ENCODE assay signal across 6 cellular contexts in the genomic region with DNA sequence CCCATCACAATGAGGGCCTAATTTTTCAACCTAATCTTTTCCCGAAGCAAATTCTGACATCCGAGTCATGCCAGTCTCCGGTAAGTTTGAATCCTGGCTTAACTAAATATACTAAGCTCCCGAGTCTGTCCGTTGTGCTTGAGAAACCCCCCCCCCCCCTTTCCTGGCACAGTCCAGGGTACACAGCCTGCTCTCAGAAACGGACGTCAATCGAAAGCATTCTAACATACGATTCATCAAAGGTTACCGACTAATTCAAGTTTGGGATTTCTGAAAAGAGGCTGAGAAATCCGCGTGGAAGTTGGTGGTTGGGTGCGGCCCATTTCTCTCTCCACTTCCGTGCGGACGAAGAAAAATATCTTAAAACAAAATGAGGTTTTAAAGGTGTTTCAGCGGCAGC. TPM values are rescaled to one million over a fixed set of nuclear protein-coding genes. Genes with fewer than 3 reads are reported as not detected.
DNase-seq lines count a peak whose midpoint lies in the region; ATAC-seq and TF ChIP-seq lines count a peak whose summit lies in the region.

No MANE protein-coding gene starts in this region.

- peaks cover 25% of the 10 kb centered on the region for H3K4me1 Mint-ChIP-seq in activated naive CD8-positive, alpha-beta T cell treated with anti-CD3 and anti-CD28 coated beads, Interleukin-2, amount 10 ng/mL, durations not matched to agents 7 days and 5 days

- H3K4me3 ChIP-seq in GM12875 (ENCODE audit: low read depth, low read length) (peak overlapping the region; percentile 76), mucosa of rectum (ENCODE audit: low read length in 2 of 2) (peak overlapping the region; percentile 91 to 95)

- H3K9me3 Mint-ChIP-seq in activated naive CD8-positive, alpha-beta T cell treated with anti-CD3 and anti-CD28 coated beads, Interleukin-2, amount 10 ng/mL, durations not matched to agents 7 days and 5 days = no peaks in the 10 kb centered on the region

- H3K27me3 Mint-ChIP-seq in activated naive CD8-positive, alpha-beta T cell treated with anti-CD3 and anti-CD28 coated beads, Interleukin-2, amount 10 ng/mL, durations not matched to agents 7 days and 5 days = peaks cover 3% of the 10 kb centered on the region

- H3K9ac ChIP-seq in mucosa of rectum (ENCODE audit: low read depth in 1 of 2, low read length in 2 of 2) = peak overlapping the region; percentile 69 to 80

- H3K4me3 Mint-ChIP-seq in activated naive CD8-positive, alpha-beta T cell treated with anti-CD3 and anti-CD28 coated beads, Interleukin-2, amount 10 ng/mL, durations not matched to agents 7 days and 5 days = peak overlapping the region; percentile 88

- DNase-seq in activated naive CD8-positive, alpha-beta T cell treated with anti-CD3 and anti-CD28 coated beads, Interleukin-2, amount 10 ng/mL, durations not matched to agents 7 days and 5 days = no peak
- no peak for DNase-seq in globus pallidus (ENCODE audit: low spot score)
- DNase-seq in UCSD-AML1 (lab: John Stamatoyannopoulos, UW; ENCODE audit: unreplicated experiment) = no peak
- DNase-seq in mesenteric fat pad (ENCODE audit: low spot score) = no peak

- H3K27ac Mint-ChIP-seq in activated naive CD8-positive, alpha-beta T cell treated with anti-CD3 and anti-CD28 coated beads, Interleukin-2, amount 10 ng/mL, durations not matched to agents 7 days and 5 days = peak overlapping the region; percentile 84

- no peak for TF ChIP-seq CTCF in GM12875 (IDR thresholded peaks at IDR 0.05; ENCODE audit: borderline replicate concordance, insufficient read depth, low read depth, low read length)

- H3K27ac ChIP-seq in mucosa of rectum (ENCODE audit: low read depth in 2 of 2, low read length in 2 of 2) = peak overlapping the region in 1 of 2 donors; percentile 26

- ATAC-seq in activated naive CD8-positive, alpha-beta T cell treated with anti-CD3 and anti-CD28 coated beads, Interleukin-2, amount 10 ng/mL, durations not matched to agents 7 days and 5 days (ENCODE audit: low read depth) = no peak

- peaks cover 17% of the 10 kb centered on the region for H3K36me3 Mint-ChIP-seq in activated naive CD8-positive, alpha-beta T cell treated with anti-CD3 and anti-CD28 coated beads, Interleukin-2, amount 10 ng/mL, durations not matched to agents 7 days and 5 days

- H3K4me1 ChIP-seq in mucosa of rectum (ENCODE audit: control insufficient read depth in 2 of 2, insufficient read depth in 2 of 2, low read length in 2 of 2) = peaks cover 5 to 12% of the 10 kb centered on the region in 2 donors

- H3K27me3 ChIP-seq in mucosa of rectum (ENCODE audit: control insufficient read depth in 2 of 2, insufficient read depth in 2 of 2, low read length in 2 of 2) = no peaks in the 10 kb centered on the region

- POLR2A ChIA-PET in activated naive CD8-positive, alpha-beta T cell treated with anti-CD3 and anti-CD28 coated beads, Interleukin-2, amount 10 ng/mL, durations not matched to agents 7 days and 5 days (lab: Charles Lee) = interaction anchor here (1.1 to 1.8 kb wide), 2 partner anchors 50 to 158 kb away, joined by 5 to 17 read pairs; a partner anchor contains a TSS

- H3K9me3 ChIP-seq in mucosa of rectum (ENCODE audit: control insufficient read depth in 2 of 2, low read length in 2 of 2) = no peaks in the 10 kb centered on the region

- no peaks in the 10 kb centered on the region for H3K36me3 ChIP-seq in mucosa of rectum (ENCODE audit: control insufficient read depth in 2 of 2, insufficient read depth in 2 of 2, low read length in 2 of 2)

RNA-seq across cellular contexts. Expression of a gene that starts 0.6 kb away (rescaled TPM):
- total RNA-seq in activated naive CD8-positive, alpha-beta T cell treated with anti-CD3 and anti-CD28 coated beads, Interleukin-2, amount 10 ng/mL, durations not matched to agents 7 days and 5 days = 10 to 100 TPM; 47.5 to 50.8 TPM
- 39.1 TPM for total RNA-seq in mesenteric fat pad

RNA-seq across cellular contexts. Expression of a gene that starts 17.2 kb away (rescaled TPM):
- total RNA-seq in activated naive CD8-positive, alpha-beta T cell treated with anti-CD3 and anti-CD28 coated beads, Interleukin-2, amount 10 ng/mL, durations not matched to agents 7 days and 5 days = under 1 TPM; 0.20 to 0.22 TPM
- total RNA-seq in mesenteric fat pad = 0.16 TPM

RNA-seq across cellular contexts. Expression of a gene that starts 33.2 kb away (rescaled TPM):
- total RNA-seq in activated naive CD8-positive, alpha-beta T cell treated with anti-CD3 and anti-CD28 coated beads, Interleukin-2, amount 10 ng/mL, durations not matched to agents 7 days and 5 days = under 1 TPM in 1 of 2 experiments, not detected in 1; 0.26 TPM
- total RNA-seq in mesenteric fat pad = 0.39 TPM

RNA-seq across cellular contexts. Expression of a gene that starts 45.7 kb away (rescaled TPM):
- total RNA-seq in activated naive CD8-positive, alpha-beta T cell treated with anti-CD3 and anti-CD28 coated beads, Interleukin-2, amount 10 ng/mL, durations not matched to agents 7 days and 5 days = not detected
- not detected for total RNA-seq in mesenteric fat pad

RNA-seq across cellular contexts. Expression of a gene that starts 49.3 kb away (rescaled TPM):
- 10 to 100 TPM; 48.3 to 50.5 TPM for total RNA-seq in activated naive CD8-positive, alpha-beta T cell treated with anti-CD3 and anti-CD28 coated beads, Interleukin-2, amount 10 ng/mL, durations not matched to agents 7 days and 5 days
- total RNA-seq in mesenteric fat pad = 16.4 TPM
